Comparison of ENCODE assay signal across 8 cellular contexts in genomic region chr21:43942201-43942600, GRCh38.
"Had no signal": no experiment of that assay in that cellular context is flagged by ENCODE, and none has a peak within 500 bp of the region (broad histone marks: within the 10 kb centered on the region; RNA-seq: fewer than 3 reads in every experiment).

No MANE protein-coding gene starts in this region.

- H3K4me3 Mint-ChIP-seq: GM23338, HFFc6, IgD-negative memory B cell had no signal

- ATAC-seq: HCT116, HepG2 had no signal

- H3K36me3 Mint-ChIP-seq: IgD-negative memory B cell had no signal

- H3K27ac ChIP-seq: HL-60 had no signal

- H3K4me3 ChIP-seq: GM23338, HAP-1 had no signal

- H3K27me3 Mint-ChIP-seq: IgD-negative memory B cell had no signal

- H3K9me3 ChIP-seq: HAP-1 had no signal

- H3K9me3 Mint-ChIP-seq: GM23338, HFFc6, IgD-negative memory B cell had no signal

- H3K36me3 ChIP-seq: HAP-1 had no signal

- DNase-seq: HFFc6, KBM-7 had no signal

- H3K27ac Mint-ChIP-seq: GM23338, HFFc6, IgD-negative memory B cell had no signal
